In genomic region chr11:47987310-47987709, GRCh38 we compare ENCODE assay signal across 11 cellular contexts. TPM values are rescaled to one million over a fixed set of nuclear protein-coding genes. Genes with fewer than 3 reads are reported as not detected.
DNase-seq lines count a peak whose midpoint lies in the region; ATAC-seq, FAIRE-seq and TF ChIP-seq lines count a peak whose summit lies in the region.
"Had no signal": no experiment of that assay in that cellular context is flagged by ENCODE, and none has a peak within 500 bp of the region (broad histone marks: within the 10 kb centered on the region; RNA-seq: fewer than 3 reads in every experiment).

No MANE protein-coding gene starts in this region.

- FAIRE-seq in D721Med (lab: Jason Lieb, UNC) = no peak

- DNase-seq in cardiac muscle cell (ENCODE audit: low read depth in 1 of 2, low spot score in 1 of 2) (no peak), cardiac septum (ENCODE audit: low spot score) (no peak), Panc1 (ENCODE audit: low read depth, low spot score) (no peak), upper lobe of right lung (no peak), NCI-H1417 treated with DMSO at 0.1 percent for 48 hours (lab: John Stamatoyannopoulos, UW) (no peak), 8988T (no peak), D721Med (ENCODE audit: insufficient read length, low spot score) (no peak)
- DNase-seq: activated gamma-delta T cell treated with Interleukin-2 at 50 U/mL for 16 hours, MG63 had no signal

- intact Hi-C loops in cardiac septum (cut with DNase I) (loop anchor here (5.0 kb wide), 1 partner anchor 95 kb away; no protein-coding TSS in a partner anchor), Panc1 (cut with micrococcal nuclease; ENCODE audit: unreplicated experiment) (no loop called here), upper lobe of right lung (cut with DNase I) (no loop called here)

- ATAC-seq in Panc1 (peak; percentile 66), upper lobe of right lung (no peak)

- POLR2A ChIA-PET in Panc1 (lab: Charles Lee) = no interaction called here

- no peak for TF ChIP-seq CTCF in cardiac muscle cell (IDR thresholded peaks at IDR 0.05; ENCODE audit: low read depth, low read length)
- no peak for TF ChIP-seq CTCF in Panc1 (IDR thresholded peaks at IDR 0.05)
- no peak for TF ChIP-seq CTCF in upper lobe of right lung (IDR thresholded peaks at IDR 0.05)
- no peak for TF ChIP-seq CTCF in D721Med (IDR thresholded peaks at IDR 0.05; ENCODE audit: insufficient read depth, missing control alignments)

- H3K27ac ChIP-seq in cardiac muscle cell = peak overlapping the region; percentile 61
- H3K27ac ChIP-seq in Panc1 (ENCODE audit: low read length) = peak overlapping the region; percentile 79
- H3K27ac ChIP-seq in layer of hippocampus (ENCODE audit: low read depth, low read length) = peak overlapping the region; percentile 52
- peak overlapping the region; percentile 2 for H3K27ac ChIP-seq in upper lobe of right lung
- H3K27ac ChIP-seq: C4-2B had no signal

- H3K4me3 ChIP-seq in cardiac muscle cell = no peak overlapping the region
- peak overlapping the region in 1 of 2 experiments; percentile 29; a peak in 2 of 4 replicates for H3K4me3 ChIP-seq in Panc1 (ENCODE audit: low read depth in 2 of 2, low read length in 2 of 2)
- H3K4me3 ChIP-seq in upper lobe of right lung = no peak overlapping the region
- H3K4me3 ChIP-seq: MG63 had no signal

- H3K36me3 ChIP-seq in cardiac muscle cell (no peaks in the 10 kb centered on the region), Panc1 (ENCODE audit: control insufficient read depth, insufficient read depth, low read length) (no peaks in the 10 kb centered on the region), upper lobe of right lung (no peaks in the 10 kb centered on the region)

- H3K9me3 ChIP-seq in cardiac muscle cell (ENCODE audit: low read depth) = no peaks in the 10 kb centered on the region
- no peaks in the 10 kb centered on the region for H3K9me3 ChIP-seq in Panc1 (ENCODE audit: control insufficient read depth, insufficient read depth, low read depth, low read length)
- no peaks in the 10 kb centered on the region for H3K9me3 ChIP-seq in upper lobe of right lung
- H3K9me3 ChIP-seq: MG63 had no signal

- CTCF ChIA-PET in Panc1 (lab: Charles Lee) = no interaction called here

- H3K4me1 ChIP-seq in cardiac muscle cell (ENCODE audit: low read depth) = peaks cover 42% of the 10 kb centered on the region
- H3K4me1 ChIP-seq in Panc1 (ENCODE audit: control insufficient read depth, insufficient read depth, low read length) = peaks cover 73% of the 10 kb centered on the region
- H3K4me1 ChIP-seq in upper lobe of right lung = peaks cover 28% of the 10 kb centered on the region

- in situ Hi-C loops in Panc1 (cut with HindIII; ENCODE audit: low pct_unique_long_range_greater_than_20kb, low sequenced_read_pairs) = no loop called here

- H3K27me3 ChIP-seq in cardiac muscle cell (no peaks in the 10 kb centered on the region), Panc1 (ENCODE audit: control insufficient read depth, insufficient read depth, low read length) (no peaks in the 10 kb centered on the region), layer of hippocampus (ENCODE audit: control insufficient read depth, insufficient read depth, low read length) (no peaks in the 10 kb centered on the region), upper lobe of right lung (no peaks in the 10 kb centered on the region)
- H3K27me3 ChIP-seq: MG63 had no signal

- no TSS peak for BruUV-seq in Panc1 (replicated peaks; lab: Mats Ljungman, UMichigan)

RNA-seq across cellular contexts. Expression of gene PTPRJ, which starts 7.0 kb away (rescaled TPM):
- 10.5 and 12.4 TPM in 2 replicates for total RNA-seq in cardiac muscle cell
- 8.9 and 12.2 TPM in 2 replicates for polyA plus RNA-seq in cardiac muscle cell
- total RNA-seq in cardiac septum = 11.0 TPM
- total RNA-seq in Panc1 (2021; ENCODE audit: unreplicated experiment) = 73.6 TPM
- polyA plus RNA-seq in Panc1 (2012; ENCODE audit: insufficient read length) = 22.0 TPM
- total RNA-seq in upper lobe of right lung = 34.9 TPM

Comparison
In these comparisons a context has a peak if more than half of its experiments do, and no peak if none do; other contexts are left out.
1. H3K27ac ChIP-seq: peak in every context shown above with its lines; median percentile 79 in Panc1; 61 in cardiac muscle cell; 52 in layer of hippocampus; 2 in upper lobe of right lung.